In genomic region chr12:116594325-116595038, GRCh38 we compare ENCODE assay signal across 12 cellular contexts. TPM values are rescaled to one million over a fixed set of nuclear protein-coding genes. Genes with fewer than 3 reads are reported as not detected.
DNase-seq lines count a peak whose midpoint lies in the region; ATAC-seq and TF ChIP-seq lines count a peak whose summit lies in the region.
"Had no signal": no experiment of that assay in that cellular context is flagged by ENCODE, and none has a peak within 500 bp of the region (broad histone marks: within the 10 kb centered on the region; RNA-seq: fewer than 3 reads in every experiment).

No MANE protein-coding gene starts in this region.

- DNase-seq in SK-N-SH (no peak), heart right ventricle (peak; percentile 35 to 40), PC-3 (no peak), NCI-H146 treated with DMSO at 0.1 percent for 48 hours (lab: John Stamatoyannopoulos, UW; ENCODE audit: unreplicated experiment) (no peak), kidney tubule cell (ENCODE audit: low spot score) (no peak)
- DNase-seq in activated CD4-positive, alpha-beta T cell treated with anti-CD3 and anti-CD28 coated beads, Interleukin-2, amount 50 U/mL, for 1 hour = peak; percentile 20
- DNase-seq in stimulated activated naive CD8-positive, alpha-beta T cell treated with anti-CD3 and anti-CD28 coated beads, Interleukin-15, Interleukin-2, amounts not matched to agents 100 U/mL and 50 U/mL, for 24 hours = peak; percentile 51
- DNase-seq: hippocampal formation had no signal

- no peak overlapping the region for H3K4me2 ChIP-seq in SK-N-SH
- H3K4me2 ChIP-seq in PC-3 (ENCODE audit: low read length) = no peak overlapping the region

- ATAC-seq in SK-N-SH treated with all-trans-retinoic acid at 6 μM for 48 hours (no peak), heart right ventricle (peak in 7 of 8 donors; percentile 31 to 58 (median 52)), PC-3 (no peak)
- peak; percentile 91 for ATAC-seq in stimulated activated naive CD8-positive, alpha-beta T cell treated with anti-CD3 and anti-CD28 coated beads, Interleukin-15, Interleukin-2, amounts not matched to agents 100 U/mL and 50 U/mL, for 24 hours
- ATAC-seq: Panc1 had no signal

- H3K79me2 ChIP-seq in SK-N-SH (ENCODE audit: insufficient read depth) = no peaks in the 10 kb centered on the region
- H3K79me2 ChIP-seq in PC-3 (ENCODE audit: low read length) = no peaks in the 10 kb centered on the region

- H3K36me3 ChIP-seq in SK-N-SH (replicated peaks in 1 of 2; ENCODE audit: control insufficient read depth in 1 of 2, insufficient read depth in 2 of 2, low read length in 1 of 2) = no peaks in the 10 kb centered on the region
- H3K36me3 ChIP-seq in heart right ventricle = no peaks in the 10 kb centered on the region
- H3K36me3 ChIP-seq in PC-3 (ENCODE audit: low read depth, low read length) = no peaks in the 10 kb centered on the region

- POLR2A ChIA-PET in SK-N-SH (lab: Yijun Ruan, JAX) = no interaction called here
- POLR2A ChIA-PET in PC-3 (lab: Charles Lee; ENCODE audit: unreplicated experiment) = no interaction called here

- H3F3A ChIP-seq in SK-N-SH (replicated peaks; ENCODE audit: insufficient read depth) = no peaks in the 10 kb centered on the region
- no peaks in the 10 kb centered on the region for H3F3A ChIP-seq in PC-3 (ENCODE audit: low read length, unreplicated experiment)

- BruUV-seq in PC-3 (replicated peaks; lab: Mats Ljungman, UMichigan) = no TSS peak

- intact Hi-C loops in heart right ventricle (cut with DNase I) (loop anchor here (5.0 to 10.0 kb wide), 15 partner anchors 62 to 597 kb away; partner anchors contain the start of gene MED13L (in 2 of the 10)), PC-3 (cut with micrococcal nuclease) (loop anchor here (5.0 kb wide), 1 partner anchor 202 kb away; no protein-coding TSS in a partner anchor)

- H3K4me1 ChIP-seq in SK-N-SH (ENCODE audit: control insufficient read depth in 1 of 2, insufficient read depth in 2 of 2, low read depth in 1 of 2, low read length in 1 of 2) (peaks cover 0 to 3% of the 10 kb centered on the region in 2 experiments; a peak in 1 of 4 replicates), heart right ventricle (peaks cover 3 to 48% (median 30%) of the 10 kb centered on the region in 9 donors), PC-3 (ENCODE audit: insufficient read depth, low read length) (peaks cover 17% of the 10 kb centered on the region)

- H3K27me3 ChIP-seq in SK-N-SH (ENCODE audit: insufficient read depth) (no peaks in the 10 kb centered on the region), heart right ventricle (no peaks in the 10 kb centered on the region), PC-3 (ENCODE audit: low read length) (no peaks in the 10 kb centered on the region)

- no peaks in the 10 kb centered on the region for H4K20me1 ChIP-seq in SK-N-SH (ENCODE audit: insufficient read depth)
- H4K20me1 ChIP-seq in PC-3 (ENCODE audit: low read length) = no peaks in the 10 kb centered on the region

- H3K27ac ChIP-seq in SK-N-SH (ENCODE audit: low read depth in 2 of 2, low read length in 1 of 2) (no peak overlapping the region), heart right ventricle (peak overlapping the region in 2 of 10 donors; percentile 6 to 77), PC-3 (ENCODE audit: low read length) (no peak overlapping the region)
- H3K27ac ChIP-seq: 22Rv1 had no signal

- TF ChIP-seq CTCF in SK-N-SH (IDR thresholded peaks at IDR 0.05) = no peak
- no peak for TF ChIP-seq CTCF in heart right ventricle (IDR thresholded peaks at IDR 0.05)
- no peak for TF ChIP-seq CTCF in PC-3 (conservative IDR thresholded peaks at IDR 0.05; ENCODE audit: low read depth, low read length)

- H2AFZ ChIP-seq in SK-N-SH (ENCODE audit: low read depth) (no peak overlapping the region), PC-3 (ENCODE audit: low read length) (no peak overlapping the region)

- H3K9ac ChIP-seq in SK-N-SH = no peak overlapping the region
- no peak overlapping the region for H3K9ac ChIP-seq in PC-3 (ENCODE audit: low read length)

- H3K4me3 ChIP-seq in SK-N-SH (ENCODE audit: low read depth in 2 of 2, low read length in 1 of 2) (no peak overlapping the region), heart right ventricle (no peak overlapping the region), PC-3 (ENCODE audit: low read length) (no peak overlapping the region)

- H3K9me2 ChIP-seq in SK-N-SH (no peaks in the 10 kb centered on the region), PC-3 (replicated peaks; ENCODE audit: low read length) (no peaks in the 10 kb centered on the region)

- CTCF ChIA-PET in SK-N-SH (lab: Yijun Ruan, JAX) (no interaction called here), PC-3 (lab: Charles Lee) (no interaction called here)

- 94% methylated on average over 12 of the region's 12 CpGs for WGBS in SK-N-SH (ENCODE audit: low lambda C conversion rate)
- WGBS in heart right ventricle, 2 donors = 69 to 73% methylated on average over 12 of the region's 12 CpGs

- no peak for TF ChIP-seq RAD21 in SK-N-SH (IDR thresholded peaks at IDR 0.05; ENCODE audit: low read length)

- H3K9me3 ChIP-seq in SK-N-SH = no peaks in the 10 kb centered on the region
- no peaks in the 10 kb centered on the region for H3K9me3 ChIP-seq in heart right ventricle
- H3K9me3 ChIP-seq in PC-3 (ENCODE audit: low read length) = no peaks in the 10 kb centered on the region

- TF ChIP-seq EP300 in SK-N-SH (IDR thresholded peaks at IDR 0.05; ENCODE audit: borderline replicate concordance in 1 of 2, low read depth in 1 of 2, low read length in 1 of 2) = no peak

TF ChIP-seq in SK-N-SH, 30 proteins besides CTCF, POLR2A, EP300 and RAD21:
- TF ChIP-seq MEF2A (IDR thresholded peaks at IDR 0.05; ENCODE audit: borderline replicate concordance, low read depth) = no peak
- peak; percentile 37; the same call in 1 of the 2 replicates for TF ChIP-seq REST (IDR thresholded peaks at IDR 0.05; ENCODE audit: low read depth, low read length)

TF ChIP-seq in SK-N-SH treated with all-trans-retinoic acid at 6 μM for 48 hours, 23 proteins besides CTCF, POLR2A, EP300 and RAD21 (continues in another document):
- TF ChIP-seq OSR1 (CRISPR knock-in tag; IDR thresholded peaks at IDR 0.05) (no peak), TSHZ2 (CRISPR knock-in tag; IDR thresholded peaks at IDR 0.05) (no peak), RARB (CRISPR knock-in tag; IDR thresholded peaks at IDR 0.05) (no peak), GLIS3 (CRISPR knock-in tag; IDR thresholded peaks at IDR 0.05) (no peak), CSRNP3 (CRISPR knock-in tag; IDR thresholded peaks at IDR 0.05) (no peak), ARNTL (CRISPR knock-in tag; IDR thresholded peaks at IDR 0.05; ENCODE audit: borderline replicate concordance, low read depth) (no peak), CREB5 (CRISPR knock-in tag; IDR thresholded peaks at IDR 0.05; ENCODE audit: low read depth) (no peak), ESRRG (CRISPR knock-in tag; IDR thresholded peaks at IDR 0.05) (no peak)

RNA-seq across cellular contexts. Expression of gene MAP1LC3B2, which starts 35.3 kb away (rescaled TPM):
- 0.76 and 0.81 TPM in 2 replicates for polyA plus RNA-seq in SK-N-SH (2012; rRNA removed)
- 1.4 and 3.6 TPM in 2 replicates for polyA plus RNA-seq in SK-N-SH (2012; cell fraction: cytosol; rRNA removed)
- polyA plus RNA-seq in SK-N-SH (2012; cell fraction: nucleus; rRNA removed) = 3.6 and 4.3 TPM in 2 replicates
- total RNA-seq in heart right ventricle = 1 to 10 TPM in 9 of 10 donors, under 1 TPM in 1; 0.82 to 4.1 (median 2.2) TPM
- 1 to 10 TPM in 1 of 2 donors, under 1 TPM in 1; 0.59 to 4.6 TPM for polyA plus RNA-seq in heart right ventricle
- not detected in 2 replicates for total RNA-seq in PC-3 (2014; rRNA removed)
- total RNA-seq: urinary bladder had no signal

Comparison
In these comparisons a context has a peak if more than half of its experiments do, and no peak if none do; other contexts are left out.
1. DNase-seq: peak in activated CD4-positive, alpha-beta T cell treated with anti-CD3 and anti-CD28 coated beads, Interleukin-2, amount 50 U/mL, for 1 hour (single experiment), heart right ventricle (2 of 2) and stimulated activated naive CD8-positive, alpha-beta T cell treated with anti-CD3 and anti-CD28 coated beads, Interleukin-15, Interleukin-2, amounts not matched to agents 100 U/mL and 50 U/mL, for 24 hours (single experiment); none in SK-N-SH (single experiment), PC-3 (single experiment), NCI-H146 treated with DMSO at 0.1 percent for 48 hours (single experiment) and kidney tubule cell (single experiment).
2. ATAC-seq: peak in heart right ventricle (7 of 8) and stimulated activated naive CD8-positive, alpha-beta T cell treated with anti-CD3 and anti-CD28 coated beads, Interleukin-15, Interleukin-2, amounts not matched to agents 100 U/mL and 50 U/mL, for 24 hours (single experiment); none in SK-N-SH treated with all-trans-retinoic acid at 6 μM for 48 hours (single experiment) and PC-3 (single experiment).